In genomic region chr12:12983420-12984035, GRCh38 we compare ENCODE assay signal across 8 cellular contexts. TPM values are rescaled to one million over a fixed set of nuclear protein-coding genes. Genes with fewer than 3 reads are reported as not detected.
DNase-seq lines count a peak whose midpoint lies in the region; ATAC-seq, FAIRE-seq and TF ChIP-seq lines count a peak whose summit lies in the region.

No MANE protein-coding gene starts in this region.

- TF ChIP-seq POLR2A in NB4 (IDR thresholded peaks at IDR 0.05; ENCODE audit: extremely low read depth, insufficient read length) = no peak
- TF ChIP-seq POLR2A in body of pancreas (IDR thresholded peaks at IDR 0.05) = no peak
- no peak for TF ChIP-seq POLR2A in tibial nerve (IDR thresholded peaks at IDR 0.05)

- H3K36me3 ChIP-seq in body of pancreas (replicated peaks in 1 of 2; ENCODE audit: insufficient read depth in 1 of 2, low read depth in 2 of 2) (peaks cover 5 to 14% of the 10 kb centered on the region in 2 donors), tibial nerve (peaks cover 0 to 68% (median 8%) of the 10 kb centered on the region in 3 donors)

- 47 to 53% methylated on average over 9 of the region's 9 CpGs for WGBS in body of pancreas, 2 donors
- WGBS in tibial nerve, 2 donors = 55 to 61% methylated on average over 9 of the region's 9 CpGs

- FAIRE-seq in islet of Langerhans (lab: Jason Lieb, UNC) = peak; percentile 79

- ATAC-seq in body of pancreas = peak; percentile 80
- ATAC-seq in HG02798 (IDR thresholded peaks at IDR 0.05; ENCODE audit: poor library complexity, unreplicated experiment) = no peak
- ATAC-seq in GM19467 (IDR thresholded peaks at IDR 0.05; ENCODE audit: unreplicated experiment) = no peak

- H3K27ac ChIP-seq in body of pancreas (peak overlapping the region in 1 of 4 donors; percentile 30), tibial nerve (no peak overlapping the region)

- peak in 1 of 2 donors; percentile 22 for TF ChIP-seq EP300 in tibial nerve (IDR thresholded peaks at IDR 0.05)

- H3K27me3 ChIP-seq in body of pancreas (no peaks in the 10 kb centered on the region), tibial nerve (no peaks in the 10 kb centered on the region)

- DNase-seq in NCI-H2081 (lab: John Stamatoyannopoulos, UW) (peak; percentile 5 to 50), NCI-H2081 treated with DMSO at 0.1 percent for 48 hours (lab: John Stamatoyannopoulos, UW) (no peak), NB4 (ENCODE audit: low read depth) (peak; percentile 43), body of pancreas (peak in 2 of 4 donors; percentile 22 to 31), tibial nerve (ENCODE audit: low spot score in 2 of 2) (peak in 1 of 2 donors; percentile 82)

- TF ChIP-seq CTCF in NB4 (IDR thresholded peaks at IDR 0.05; ENCODE audit: low read depth, low read length) (peak; percentile 44), body of pancreas (IDR thresholded peaks at IDR 0.05) (peak in 6 of 7 experiments; percentile 23 to 60 (median 53)), tibial nerve (IDR thresholded peaks at IDR 0.05) (peak; percentile 39 to 64 (median 50))

- no peak overlapping the region for H3K4me3 ChIP-seq in NB4 (ENCODE audit: low read depth, low read length)
- H3K4me3 ChIP-seq in body of pancreas = no peak overlapping the region
- no peak overlapping the region for H3K4me3 ChIP-seq in tibial nerve

- H3K4me1 ChIP-seq in body of pancreas (no peaks in the 10 kb centered on the region), tibial nerve (peaks cover 0 to 33% (median 5%) of the 10 kb centered on the region in 4 donors)

- H3K9me3 ChIP-seq in body of pancreas (no peaks in the 10 kb centered on the region), tibial nerve (no peaks in the 10 kb centered on the region)

- intact Hi-C loops in body of pancreas (cut with DNase I) = no loop called here

RNA-seq across cellular contexts. Expression of gene HEBP1, which starts 16.5 kb away (rescaled TPM):
- 10 to 100 TPM; 19.4 to 28.8 TPM for total RNA-seq in body of pancreas
- total RNA-seq in tibial nerve = 10 to 100 TPM; 42.7 to 61.0 (median 51.7) TPM

RNA-seq across cellular contexts. Expression of gene GPRC5D, which starts 31.6 kb away (rescaled TPM):
- not detected for total RNA-seq in body of pancreas
- total RNA-seq in tibial nerve = not detected
